Comparison of ENCODE assay signal across 35 cellular contexts in the genomic region with DNA sequence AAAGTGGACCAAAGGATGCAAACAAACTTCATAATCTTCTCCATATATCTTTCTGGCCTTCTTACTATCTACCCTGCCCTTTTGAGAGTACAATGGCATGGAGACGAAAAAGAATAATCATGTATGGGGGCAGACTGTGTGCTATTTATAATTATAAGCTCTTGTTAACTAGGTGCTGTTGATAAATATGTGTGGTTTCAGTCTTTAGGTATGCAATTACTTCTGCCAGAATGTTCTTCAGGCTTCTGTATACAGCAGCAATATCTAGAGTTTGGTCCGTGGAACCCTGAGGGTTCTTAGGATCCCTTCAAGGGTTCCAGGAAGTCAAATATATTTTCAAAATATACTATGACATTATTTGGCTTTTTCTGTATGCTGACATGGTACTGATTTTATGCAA. TPM values are rescaled to one million over a fixed set of nuclear protein-coding genes. Genes with fewer than 3 reads are reported as not detected.
"Had no signal": no experiment of that assay in that cellular context is flagged by ENCODE, and none has a peak within 500 bp of the region (broad histone marks: within the 10 kb centered on the region; RNA-seq: fewer than 3 reads in every experiment).

No MANE protein-coding gene starts in this region.

- H3K27ac ChIP-seq: adrenal gland, body of pancreas, brain microvascular endothelial cell, breast epithelium, VCaP had no signal

- ATAC-seq: activated CD8-positive, alpha-beta T cell treated with anti-CD3 and anti-CD28 coated beads for 36 hours; activated naive CD4-positive, alpha-beta T cell treated with anti-CD3 and anti-CD28 coated beads, Interleukin-2, amount 50 U/mL, for 72 hours; activated T-cell treated with anti-CD3 and anti-CD28 coated beads, Interleukin-2, amount 50 U/mL, for 4 hours; activated T-cell treated with anti-CD3 and anti-CD28 coated beads, Interleukin-2, amount 50 U/mL, for 72 hours; activated T-helper 17 cell treated with anti-CD3 and anti-CD28 coated beads, Interleukin-2, amount 50 U/mL, for 72 hours; body of pancreas had no signal

- DNase-seq: activated B cell treated with CpG ODN at 0.5 μM for 24 hours; activated CD4-positive, alpha-beta memory T cell treated with anti-CD3 and anti-CD28 coated beads for 36 hours; activated CD4-positive, alpha-beta T cell treated with anti-CD3 and anti-CD28 coated beads for 4 hours; activated CD4-positive, alpha-beta T cell treated with anti-CD3 and anti-CD28 coated beads, Interleukin-2, amount 10 ng/mL, durations not matched to agents 24 days and 14 days; activated CD4-positive, alpha-beta T cell treated with anti-CD3 and anti-CD28 coated beads, Interleukin-2, amount 50 U/mL, for 1 hour; activated CD4-positive, alpha-beta T cell treated with anti-CD3 and anti-CD28 coated beads, Interleukin-2, amount 50 U/mL, for 4 hours; activated CD4-positive, CD25-positive, alpha-beta regulatory T cell treated with anti-CD3 and anti-CD28 coated beads, Interleukin-2, amount 50 U/mL, for 72 hours; activated CD8-positive, alpha-beta memory T cell treated with anti-CD3 and anti-CD28 coated beads, Interleukin-2, amount 50 U/mL, for 4 hours; activated CD8-positive, alpha-beta T cell treated with anti-CD3 and anti-CD28 coated beads for 36 hours; activated effector memory CD4-positive, alpha-beta T cell treated with anti-CD3 and anti-CD28 coated beads, Interleukin-2, amount 50 U/mL, for 16 hours; activated gamma-delta T cell treated with Interleukin-2 at 50 U/mL for 16 hours; activated naive CD4-positive, alpha-beta T cell; activated naive CD4-positive, alpha-beta T cell treated with anti-CD3 and anti-CD28 coated beads for 36 hours; activated naive CD4-positive, alpha-beta T cell treated with anti-CD3 and anti-CD28 coated beads, Interleukin-2, amount 50 U/mL, for 16 hours; activated naive CD8-positive, alpha-beta T cell treated with anti-CD3 and anti-CD28 coated beads for 36 hours; activated T-cell treated with anti-CD3 and anti-CD28 coated beads for 4 hours; activated T-cell treated with anti-CD3 and anti-CD28 coated beads, Interleukin-2, amount 50 U/mL, for 1 hour; activated T-cell treated with anti-CD3 and anti-CD28 coated beads, Interleukin-2, amount 50 U/mL, for 4 hours; activated T-cell treated with anti-CD3 and anti-CD28 coated beads, Interleukin-2, amount 50 U/mL, for 72 hours; adrenal gland; amniotic stem cell; aorta; body of pancreas; brain microvascular endothelial cell; caudate nucleus; SW 1271; T-helper 1 cell; T-helper 2 cell; T-helper 9 cell had no signal

- H3K27me3 ChIP-seq: adrenal gland, body of pancreas, brain microvascular endothelial cell, breast epithelium had no signal

- H3K36me3 ChIP-seq: adrenal gland, brain microvascular endothelial cell, breast epithelium had no signal

- H3K4me3 ChIP-seq: adrenal gland, body of pancreas, breast epithelium had no signal

- H3K9me3 ChIP-seq: adrenal gland, body of pancreas, breast epithelium had no signal

- H3K4me1 ChIP-seq: adrenal gland, body of pancreas, breast epithelium had no signal

RNA-seq across cellular contexts. Expression of gene PRR16, which starts 20.5 kb away (rescaled TPM):
- total RNA-seq: activated CD4-positive, alpha-beta memory T cell treated with anti-CD3 and anti-CD28 coated beads for 36 hours; activated CD4-positive, alpha-beta T cell treated with anti-CD3 and anti-CD28 coated beads, Interleukin-2, amount 10 ng/mL, durations not matched to agents 24 days and 14 days; activated CD8-positive, alpha-beta memory T cell treated with anti-CD3 and anti-CD28 coated beads for 36 hours; activated CD8-positive, alpha-beta T cell treated with anti-CD3 and anti-CD28 coated beads for 36 hours; activated naive CD4-positive, alpha-beta T cell treated with anti-CD3 and anti-CD28 coated beads for 36 hours; activated naive CD4-positive, alpha-beta T cell treated with anti-CD3 and anti-CD28 coated beads, Interleukin-2, amount 50 U/mL, for 72 hours; activated naive CD8-positive, alpha-beta T cell treated with anti-CD3 and anti-CD28 coated beads for 36 hours; activated T-cell treated with anti-CD3 and anti-CD28 coated beads, Interleukin-2, amount 50 U/mL, for 4 hours; activated T-cell treated with anti-CD3 and anti-CD28 coated beads, Interleukin-2, amount 50 U/mL, for 72 hours; activated T-helper 1 cell treated with anti-CD3 and anti-CD28 coated beads, Interleukin-12 subunit alpha, Interleukin-12 subunit beta, Interleukin-2, Interleukin-4 antibody, amounts not matched to agents 30 ng/mL and 10 ng/mL and 1 ng/mL, durations not matched to agents 14 hours and 24 hours and 36 hours; activated T-helper 17 cell treated with anti-CD3 and anti-CD28 coated beads, Interleukin-2, amount 50 U/mL, for 72 hours had no signal
